ENCODE assay signal across 15 cellular contexts in genomic region chr3:100097919-100098896, GRCh38. TPM values are rescaled to one million over a fixed set of nuclear protein-coding genes. Genes with fewer than 3 reads are reported as not detected.
DNase-seq lines count a peak whose midpoint lies in the region; ATAC-seq and TF ChIP-seq lines count a peak whose summit lies in the region.
"Had no signal": no experiment of that assay in that cellular context is flagged by ENCODE, and none has a peak within 500 bp of the region (broad histone marks: within the 10 kb centered on the region; RNA-seq: fewer than 3 reads in every experiment).

No MANE protein-coding gene starts in this region.

- peaks cover 2% of the 10 kb centered on the region for H3K9me3 Mint-ChIP-seq in activated CD4-positive, alpha-beta T cell treated with anti-CD3 and anti-CD28 coated beads, Interleukin-2, amount 10 ng/mL, durations not matched to agents 7 days and 5 days
- H3K9me3 Mint-ChIP-seq in stimulated activated naive CD8-positive, alpha-beta T cell treated with anti-CD3 and anti-CD28 coated beads, Interleukin-15, amount 100 ng/mL, for 72 hours, result peaks cover 0 to 7% of the 10 kb centered on the region in 2 donors
- H3K9me3 Mint-ChIP-seq: activated naive CD8-positive, alpha-beta T cell treated with anti-CD3 and anti-CD28 coated beads for 36 hours had no signal

- no peak overlapping the region for H3K4me3 ChIP-seq in HEK293 (ENCODE audit: low read depth, low read length)
- no peak overlapping the region for H3K4me3 ChIP-seq in coronary artery

- DNase-seq in coronary artery (ENCODE audit: low spot score), result no peak
- peak; percentile 56 for DNase-seq in left lobe of liver (ENCODE audit: low spot score)
- no peak for DNase-seq in sciatic nerve (ENCODE audit: low spot score)
- no peak for DNase-seq in activated CD4-positive, alpha-beta T cell treated with anti-CD3 and anti-CD28 coated beads, Interleukin-2, amount 10 ng/mL, durations not matched to agents 7 days and 5 days
- DNase-seq in stimulated activated naive CD8-positive, alpha-beta T cell treated with anti-CD3 and anti-CD28 coated beads, Interleukin-15, amount 100 ng/mL, for 72 hours, result no peak
- no peak for DNase-seq in activated CD4-positive, alpha-beta T cell treated with anti-CD3 and anti-CD28 coated beads, Interleukin-2, amount 50 U/mL, for 1 hour
- DNase-seq: activated naive CD8-positive, alpha-beta T cell treated with anti-CD3 and anti-CD28 coated beads for 36 hours; cortex of kidney; DMS153; NCI-H1694 treated with DMSO at 0.1 percent for 48 hours; NCI-H774; SHP77 had no signal

- peak; percentile 98 for ATAC-seq in left lobe of liver
- ATAC-seq in sciatic nerve, result peak; percentile 88
- no peak for ATAC-seq in stimulated activated naive CD8-positive, alpha-beta T cell treated with anti-CD3 and anti-CD28 coated beads, Interleukin-15, amount 100 ng/mL, for 72 hours
- no peak for ATAC-seq in GM21717 (IDR thresholded peaks at IDR 0.05; ENCODE audit: unreplicated experiment)

- peaks cover 13% of the 10 kb centered on the region for H3K4me1 Mint-ChIP-seq in activated CD4-positive, alpha-beta T cell treated with anti-CD3 and anti-CD28 coated beads, Interleukin-2, amount 10 ng/mL, durations not matched to agents 7 days and 5 days
- H3K4me1 Mint-ChIP-seq in stimulated activated naive CD8-positive, alpha-beta T cell treated with anti-CD3 and anti-CD28 coated beads, Interleukin-15, amount 100 ng/mL, for 72 hours, result peaks cover 30% of the 10 kb centered on the region

- H3K36me3 ChIP-seq in HEK293 (ENCODE audit: control insufficient read depth in 2 of 2, insufficient read depth in 1 of 2, low read length in 2 of 2), result no peaks in the 10 kb centered on the region

- H3K27me3 Mint-ChIP-seq in activated CD4-positive, alpha-beta T cell treated with anti-CD3 and anti-CD28 coated beads, Interleukin-2, amount 10 ng/mL, durations not matched to agents 7 days and 5 days, result no peaks in the 10 kb centered on the region
- no peaks in the 10 kb centered on the region for H3K27me3 Mint-ChIP-seq in stimulated activated naive CD8-positive, alpha-beta T cell treated with anti-CD3 and anti-CD28 coated beads, Interleukin-15, amount 100 ng/mL, for 72 hours
- H3K27me3 Mint-ChIP-seq: activated naive CD8-positive, alpha-beta T cell treated with anti-CD3 and anti-CD28 coated beads for 36 hours; IgD-negative memory B cell had no signal

- no peak overlapping the region for H3K27ac Mint-ChIP-seq in activated CD4-positive, alpha-beta T cell treated with anti-CD3 and anti-CD28 coated beads, Interleukin-2, amount 10 ng/mL, durations not matched to agents 7 days and 5 days
- no peak overlapping the region for H3K27ac Mint-ChIP-seq in stimulated activated naive CD8-positive, alpha-beta T cell treated with anti-CD3 and anti-CD28 coated beads, Interleukin-15, amount 100 ng/mL, for 72 hours
- H3K27ac Mint-ChIP-seq: activated naive CD8-positive, alpha-beta T cell treated with anti-CD3 and anti-CD28 coated beads for 36 hours; IgD-negative memory B cell had no signal

- no peak overlapping the region for H3K4me3 Mint-ChIP-seq in activated CD4-positive, alpha-beta T cell treated with anti-CD3 and anti-CD28 coated beads, Interleukin-2, amount 10 ng/mL, durations not matched to agents 7 days and 5 days
- no peak overlapping the region for H3K4me3 Mint-ChIP-seq in stimulated activated naive CD8-positive, alpha-beta T cell treated with anti-CD3 and anti-CD28 coated beads, Interleukin-15, amount 100 ng/mL, for 72 hours
- H3K4me3 Mint-ChIP-seq: activated naive CD8-positive, alpha-beta T cell treated with anti-CD3 and anti-CD28 coated beads for 36 hours; IgD-negative memory B cell had no signal

- POLR2A ChIA-PET in HEK293 (lab: Yijun Ruan, JAX), result no interaction called here
- POLR2A ChIA-PET in activated CD4-positive, alpha-beta T cell treated with anti-CD3 and anti-CD28 coated beads, Interleukin-2, amount 10 ng/mL, durations not matched to agents 7 days and 5 days (lab: Charles Lee), result no interaction called here

- TF ChIP-seq CTCF in HEK293 (tag by site-specific recombination; IDR thresholded peaks at IDR 0.05), result no peak
- TF ChIP-seq CTCF in coronary artery (IDR thresholded peaks at IDR 0.05), result no peak

- 0 out of 2 replicates have a peak, but pooled peaks cover 7% of the 10 kb centered on the region for H3K4me1 ChIP-seq in HEK293 (ENCODE audit: control insufficient read depth, insufficient read depth, low read length)

- H3K36me3 Mint-ChIP-seq in activated CD4-positive, alpha-beta T cell treated with anti-CD3 and anti-CD28 coated beads, Interleukin-2, amount 10 ng/mL, durations not matched to agents 7 days and 5 days (ENCODE audit: low read depth), result peaks cover 4% of the 10 kb centered on the region

- CTCF ChIA-PET in HEK293 (lab: Yijun Ruan, JAX), result no interaction called here
- CTCF ChIA-PET in activated CD4-positive, alpha-beta T cell treated with anti-CD3 and anti-CD28 coated beads, Interleukin-2, amount 10 ng/mL, durations not matched to agents 7 days and 5 days (lab: Charles Lee), result interaction anchor here (1.1 to 1.3 kb wide), 2 partner anchors 12 to 43 kb away, joined by 3 read pairs; no protein-coding TSS in a partner anchor

- intact Hi-C loops in sciatic nerve (cut with DNase I), result no loop called here

- H3K9me3 ChIP-seq in HEK293 (ENCODE audit: control insufficient read depth, insufficient read depth, low read depth, low read length), result no peaks in the 10 kb centered on the region

- H3K27ac ChIP-seq in HEK293 (ENCODE audit: extremely low read depth, low read depth, low read length) (no peak overlapping the region), coronary artery (peak overlapping the region; percentile 64)

TF ChIP-seq in HEK293, 187 proteins besides CTCF, POLR2A, EP300 and RAD21:
- TF ChIP-seq, protein P1, sequence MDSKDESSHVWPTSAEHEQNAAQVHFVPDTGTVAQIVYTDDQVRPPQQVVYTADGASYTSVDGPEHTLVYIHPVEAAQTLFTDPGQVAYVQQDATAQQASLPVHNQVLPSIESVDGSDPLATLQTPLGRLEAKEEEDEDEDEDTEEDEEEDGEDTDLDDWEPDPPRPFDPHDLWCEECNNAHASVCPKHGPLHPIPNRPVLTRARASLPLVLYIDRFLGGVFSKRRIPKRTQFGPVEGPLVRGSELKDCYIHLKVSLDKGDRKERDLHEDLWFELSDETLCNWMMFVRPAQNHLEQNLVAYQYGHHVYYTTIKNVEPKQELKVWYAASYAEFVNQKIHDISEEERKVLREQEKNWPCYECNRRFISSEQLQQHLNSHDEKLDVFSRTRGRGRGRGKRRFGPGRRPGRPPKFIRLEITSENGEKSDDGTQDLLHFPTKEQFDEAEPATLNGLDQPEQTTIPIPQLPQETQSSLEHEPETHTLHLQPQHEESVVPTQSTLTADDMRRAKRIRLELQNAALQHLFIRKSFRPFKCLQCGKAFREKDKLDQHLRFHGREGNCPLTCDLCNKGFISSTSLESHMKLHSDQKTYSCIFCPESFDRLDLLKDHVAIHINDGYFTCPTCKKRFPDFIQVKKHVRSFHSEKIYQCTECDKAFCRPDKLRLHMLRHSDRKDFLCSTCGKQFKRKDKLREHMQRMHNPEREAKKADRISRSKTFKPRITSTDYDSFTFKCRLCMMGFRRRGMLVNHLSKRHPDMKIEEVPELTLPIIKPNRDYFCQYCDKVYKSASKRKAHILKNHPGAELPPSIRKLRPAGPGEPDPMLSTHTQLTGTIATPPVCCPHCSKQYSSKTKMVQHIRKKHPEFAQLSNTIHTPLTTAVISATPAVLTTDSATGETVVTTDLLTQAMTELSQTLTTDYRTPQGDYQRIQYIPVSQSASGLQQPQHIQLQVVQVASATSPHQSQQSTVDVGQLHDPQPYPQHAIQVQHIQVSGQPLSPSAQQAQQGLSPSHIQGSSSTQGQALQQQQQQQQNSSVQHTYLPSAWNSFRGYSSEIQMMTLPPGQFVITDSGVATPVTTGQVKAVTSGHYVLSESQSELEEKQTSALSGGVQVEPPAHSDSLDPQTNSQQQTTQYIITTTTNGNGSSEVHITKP (tag by site-specific recombination; IDR thresholded peaks at IDR 0.05), result 0 out of 2 replicates have a peak, but pooled peaks have one; percentile 24
- TF ChIP-seq ZNF239 (tag by site-specific recombination; IDR thresholded peaks at IDR 0.05), result no peak
- TF ChIP-seq, protein P2, sequence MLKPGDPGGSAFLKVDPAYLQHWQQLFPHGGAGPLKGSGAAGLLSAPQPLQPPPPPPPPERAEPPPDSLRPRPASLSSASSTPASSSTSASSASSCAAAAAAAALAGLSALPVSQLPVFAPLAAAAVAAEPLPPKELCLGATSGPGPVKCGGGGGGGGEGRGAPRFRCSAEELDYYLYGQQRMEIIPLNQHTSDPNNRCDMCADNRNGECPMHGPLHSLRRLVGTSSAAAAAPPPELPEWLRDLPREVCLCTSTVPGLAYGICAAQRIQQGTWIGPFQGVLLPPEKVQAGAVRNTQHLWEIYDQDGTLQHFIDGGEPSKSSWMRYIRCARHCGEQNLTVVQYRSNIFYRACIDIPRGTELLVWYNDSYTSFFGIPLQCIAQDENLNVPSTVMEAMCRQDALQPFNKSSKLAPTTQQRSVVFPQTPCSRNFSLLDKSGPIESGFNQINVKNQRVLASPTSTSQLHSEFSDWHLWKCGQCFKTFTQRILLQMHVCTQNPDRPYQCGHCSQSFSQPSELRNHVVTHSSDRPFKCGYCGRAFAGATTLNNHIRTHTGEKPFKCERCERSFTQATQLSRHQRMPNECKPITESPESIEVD (tag by site-specific recombination; IDR thresholded peaks at IDR 0.05), result 0 out of 2 replicates have a peak, but pooled peaks have one; percentile 42
- TF ChIP-seq OVOL3 (tag by site-specific recombination; IDR thresholded peaks at IDR 0.05), result no peak

RNA-seq across cellular contexts. Expression of gene FILIP1L, which starts 16.1 kb away (rescaled TPM):
- total RNA-seq in left lobe of liver, result 0.93 TPM
- total RNA-seq in sciatic nerve, result 36.2 TPM
- total RNA-seq in activated CD4-positive, alpha-beta T cell treated with anti-CD3 and anti-CD28 coated beads, Interleukin-2, amount 10 ng/mL, durations not matched to agents 7 days and 5 days, result under 1 TPM; 0.25 to 0.44 TPM

Comparison
In these comparisons a context has a peak if more than half of its experiments do, and no peak if none do; other contexts are left out.
1. ATAC-seq: peak in left lobe of liver (single experiment) and sciatic nerve (single experiment); none in stimulated activated naive CD8-positive, alpha-beta T cell treated with anti-CD3 and anti-CD28 coated beads, Interleukin-15, amount 100 ng/mL, for 72 hours (single experiment) and GM21717 (single experiment).
2. RNA of gene FILIP1L, which starts 16.1 kb away (total RNA-seq): 36.2 TPM in sciatic nerve (single experiment); 0.93 TPM in left lobe of liver (single experiment) and 0.25 to 0.44 TPM in activated CD4-positive, alpha-beta T cell treated with anti-CD3 and anti-CD28 coated beads, Interleukin-2, amount 10 ng/mL, durations not matched to agents 7 days and 5 days; every median in the first group is over 10 times any median in the second.